Comparison of ENCODE assay signal across 22 cellular contexts in the genomic region with DNA sequence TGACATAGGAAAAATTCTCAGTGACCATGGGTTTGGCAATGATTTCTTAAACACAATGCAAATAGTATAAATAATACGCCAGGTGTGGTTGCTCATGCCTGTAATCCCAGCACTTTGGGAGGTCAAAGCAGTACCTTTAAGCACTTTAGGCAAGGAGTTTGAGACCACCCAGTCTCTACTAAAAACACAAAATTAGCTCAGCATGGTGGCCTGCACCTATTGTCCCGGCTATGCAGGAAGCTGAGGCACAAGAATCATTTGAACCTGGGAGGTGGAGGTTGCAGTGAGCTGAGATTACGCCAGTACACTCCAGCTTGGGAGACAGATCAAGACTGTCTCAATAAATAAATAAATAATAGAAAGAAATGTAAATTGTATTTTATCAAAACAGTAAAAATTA.
"Had no signal": no experiment of that assay in that cellular context is flagged by ENCODE, and none has a peak within 500 bp of the region (broad histone marks: within the 10 kb centered on the region; RNA-seq: fewer than 3 reads in every experiment).

No MANE protein-coding gene starts in this region.

- H3K27ac ChIP-seq: coronary artery, dorsolateral prefrontal cortex, esophagus muscularis mucosa, foreskin keratinocyte, gastroesophageal sphincter, heart left ventricle, hepatocyte, left lung, lower lobe of right lung had no signal

- H3K79me2 ChIP-seq: hepatocyte had no signal

- H3K4me3 ChIP-seq: coronary artery, dorsolateral prefrontal cortex, esophagus muscularis mucosa, gastroesophageal sphincter, heart left ventricle, hepatocyte, left lung, lower lobe of right lung had no signal

- H3K4me2 ChIP-seq: hepatocyte had no signal

- ATAC-seq: foreskin keratinocyte, gastroesophageal sphincter, heart left ventricle, left cardiac atrium, left lung, left ventricle myocardium superior, lower lobe of right lung had no signal

- FAIRE-seq: colon, endothelial cell of umbilical vein, frontal cortex, islet of Langerhans, keratinocyte had no signal

- H3K27me3 ChIP-seq: dorsolateral prefrontal cortex, esophagus muscularis mucosa, foreskin keratinocyte, gastroesophageal sphincter, heart left ventricle, hepatocyte, left lung had no signal

- H3K36me3 ChIP-seq: esophagus muscularis mucosa, gastroesophageal sphincter, heart left ventricle, left lung, lower lobe of right lung had no signal

- H2AFZ ChIP-seq: hepatocyte had no signal

- DNase-seq: dermis blood vessel endothelial cell; dorsolateral prefrontal cortex; effector CD4-positive, alpha-beta T cell; effector memory CD4-positive, alpha-beta T cell; foreskin keratinocyte; heart left ventricle; hypothalamus; left cardiac atrium; left ventricle myocardium superior; lower lobe of right lung; mesenchymal stem cell; midbrain had no signal

- H3K9me3 ChIP-seq: esophagus muscularis mucosa, gastroesophageal sphincter, left lung, lower lobe of right lung had no signal

- H3K4me1 ChIP-seq: esophagus muscularis mucosa, foreskin keratinocyte, gastroesophageal sphincter, heart left ventricle, left lung, lower lobe of right lung had no signal
